In the genomic region with DNA sequence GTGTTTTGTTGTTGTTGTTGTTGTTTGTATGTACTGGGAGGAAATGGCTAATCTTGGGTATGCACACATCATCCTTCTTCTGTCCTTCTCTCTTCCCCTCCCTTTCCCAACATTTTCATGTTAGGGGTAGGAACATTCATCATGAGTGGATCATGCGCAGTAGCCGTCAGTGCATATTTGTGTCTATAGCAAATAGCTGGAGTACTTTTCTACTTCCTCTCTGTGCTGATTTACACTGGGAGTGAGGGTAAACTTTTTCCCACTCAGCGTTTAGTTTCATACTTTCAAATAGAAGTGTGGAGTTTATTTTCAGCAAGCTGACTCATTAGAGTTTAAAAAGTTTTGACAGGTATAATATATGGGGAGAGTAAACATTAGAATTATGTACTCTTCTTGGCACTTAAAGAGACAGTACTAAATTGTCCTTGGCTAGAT, we compare ENCODE assay signal across 10 cellular contexts.
DNase-seq lines count a peak whose midpoint lies in the region; ATAC-seq and TF ChIP-seq lines count a peak whose summit lies in the region.
"Had no signal": no experiment of that assay in that cellular context is flagged by ENCODE, and none has a peak within 500 bp of the region (broad histone marks: within the 10 kb centered on the region; RNA-seq: fewer than 3 reads in every experiment).

No MANE protein-coding gene starts in this region.

- ATAC-seq in gastrocnemius medialis (peak; percentile 7 to 24), GM21576 (IDR thresholded peaks at IDR 0.05; ENCODE audit: unreplicated experiment) (no peak)

- H3K27me3 ChIP-seq in adrenal gland (peaks cover 15% of the 10 kb centered on the region), right atrium auricular region (no peaks in the 10 kb centered on the region), gastrocnemius medialis (no peaks in the 10 kb centered on the region)

- peaks cover 0 to 5% of the 10 kb centered on the region in 2 donors for H3K4me1 ChIP-seq in adrenal gland (replicated peaks in 1 of 2)
- H3K4me1 ChIP-seq in right atrium auricular region = peaks cover 0 to 23% of the 10 kb centered on the region in 2 donors
- peaks cover 34 to 38% of the 10 kb centered on the region in 2 donors for H3K4me1 ChIP-seq in gastrocnemius medialis

- H3K4me3 ChIP-seq in adrenal gland (no peak overlapping the region), right atrium auricular region (peak overlapping the region; percentile 58 to 73), gastrocnemius medialis (peak overlapping the region; percentile 77 to 97 (median 83))

- TF ChIP-seq POLR2A in adrenal gland (IDR thresholded peaks at IDR 0.05) (no peak), gastrocnemius medialis (IDR thresholded peaks at IDR 0.05) (no peak)

- H3K9me3 ChIP-seq in adrenal gland (replicated peaks in 1 of 3) = no peaks in the 10 kb centered on the region
- no peaks in the 10 kb centered on the region for H3K9me3 ChIP-seq in right atrium auricular region
- no peaks in the 10 kb centered on the region for H3K9me3 ChIP-seq in gastrocnemius medialis

- peak; percentile 51 for DNase-seq in EL
- DNase-seq in adrenal gland = peak in 1 of 7 donors; percentile 26
- DNase-seq in right atrium auricular region (ENCODE audit: low spot score) = peak; percentile 70
- peak in 1 of 2 donors; percentile 27 for DNase-seq in gastrocnemius medialis
- DNase-seq in effector CD4-positive, alpha-beta T cell = no peak
- DNase-seq in NCI-H526 (lab: John Stamatoyannopoulos, UW) = no peak
- no peak for DNase-seq in NCI-H69 (lab: John Stamatoyannopoulos, UW)
- DNase-seq: naive B cell had no signal

- WGBS in adrenal gland, 4 donors = 23 to 32% (median 25%) methylated on average over 3 of the region's 3 CpGs

- intact Hi-C loops in adrenal gland (cut with DNase I) = no loop called here
- intact Hi-C loops in gastrocnemius medialis (cut with DNase I; ENCODE audit: low total_unique reads) = loop anchor here (5.0 kb wide), 3 partner anchors 703 to 1263 kb away; a partner anchor contains a TSS

- in situ Hi-C loops in gastrocnemius medialis (cut with MboI; ENCODE audit: low sequenced_read_pairs in 4 of 4) = loop anchor here in 2 of 4 donors (10.0 to 25.0 kb wide), 3 partner anchors 1218 to 1493 kb away; no protein-coding TSS in a partner anchor

- no peak for TF ChIP-seq CTCF in adrenal gland (IDR thresholded peaks at IDR 0.05)
- no peak for TF ChIP-seq CTCF in right atrium auricular region (IDR thresholded peaks at IDR 0.05)
- no peak for TF ChIP-seq CTCF in gastrocnemius medialis (IDR thresholded peaks at IDR 0.05 in 4 of 5, conservative IDR thresholded peaks at IDR 0.05 in 1 of 5)

- H3K27ac ChIP-seq in adrenal gland (peak overlapping the region in 3 of 5 donors; percentile 28 to 84 (median 72)), right atrium auricular region (peak overlapping the region; percentile 95 to 97), gastrocnemius medialis (peak overlapping the region; percentile 96 to 99 (median 98))
- H3K27ac ChIP-seq: epithelial cell of prostate had no signal

- H3K36me3 ChIP-seq in adrenal gland (replicated peaks in 1 of 2) (no peaks in the 10 kb centered on the region), right atrium auricular region (no peaks in the 10 kb centered on the region), gastrocnemius medialis (no peaks in the 10 kb centered on the region)

Comparison
In these comparisons a context has a peak if more than half of its experiments do, and no peak if none do; other contexts are left out.
1. DNase-seq: peak in EL (single experiment) and right atrium auricular region (single experiment); none in effector CD4-positive, alpha-beta T cell (single experiment), NCI-H526 (0 of 2) and NCI-H69 (single experiment).
2. H3K4me3 ChIP-seq: peak in right atrium auricular region (2 of 2) and gastrocnemius medialis (4 of 4); none in adrenal gland (0 of 4).
3. Peak in every context shown above with its lines, with median percentiles within 50 percentile points of each other: H3K27ac ChIP-seq.